ENCODE assay signal across 1 cellular context in genomic region chr1:195656780-195657179, GRCh38.
TF ChIP-seq lines count a peak whose summit lies in the region.

No MANE protein-coding gene starts in this region.

TF ChIP-seq in HCT116, 20 proteins besides CTCF, POLR2A, EP300 and RAD21 (continued from another document):
- TF ChIP-seq, protein P1, sequence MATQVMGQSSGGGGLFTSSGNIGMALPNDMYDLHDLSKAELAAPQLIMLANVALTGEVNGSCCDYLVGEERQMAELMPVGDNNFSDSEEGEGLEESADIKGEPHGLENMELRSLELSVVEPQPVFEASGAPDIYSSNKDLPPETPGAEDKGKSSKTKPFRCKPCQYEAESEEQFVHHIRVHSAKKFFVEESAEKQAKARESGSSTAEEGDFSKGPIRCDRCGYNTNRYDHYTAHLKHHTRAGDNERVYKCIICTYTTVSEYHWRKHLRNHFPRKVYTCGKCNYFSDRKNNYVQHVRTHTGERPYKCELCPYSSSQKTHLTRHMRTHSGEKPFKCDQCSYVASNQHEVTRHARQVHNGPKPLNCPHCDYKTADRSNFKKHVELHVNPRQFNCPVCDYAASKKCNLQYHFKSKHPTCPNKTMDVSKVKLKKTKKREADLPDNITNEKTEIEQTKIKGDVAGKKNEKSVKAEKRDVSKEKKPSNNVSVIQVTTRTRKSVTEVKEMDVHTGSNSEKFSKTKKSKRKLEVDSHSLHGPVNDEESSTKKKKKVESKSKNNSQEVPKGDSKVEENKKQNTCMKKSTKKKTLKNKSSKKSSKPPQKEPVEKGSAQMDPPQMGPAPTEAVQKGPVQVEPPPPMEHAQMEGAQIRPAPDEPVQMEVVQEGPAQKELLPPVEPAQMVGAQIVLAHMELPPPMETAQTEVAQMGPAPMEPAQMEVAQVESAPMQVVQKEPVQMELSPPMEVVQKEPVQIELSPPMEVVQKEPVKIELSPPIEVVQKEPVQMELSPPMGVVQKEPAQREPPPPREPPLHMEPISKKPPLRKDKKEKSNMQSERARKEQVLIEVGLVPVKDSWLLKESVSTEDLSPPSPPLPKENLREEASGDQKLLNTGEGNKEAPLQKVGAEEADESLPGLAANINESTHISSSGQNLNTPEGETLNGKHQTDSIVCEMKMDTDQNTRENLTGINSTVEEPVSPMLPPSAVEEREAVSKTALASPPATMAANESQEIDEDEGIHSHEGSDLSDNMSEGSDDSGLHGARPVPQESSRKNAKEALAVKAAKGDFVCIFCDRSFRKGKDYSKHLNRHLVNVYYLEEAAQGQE (IDR thresholded peaks at IDR 0.05; ENCODE audit: low read depth), result no peak
- no peak for TF ChIP-seq EGR1 (IDR thresholded peaks at IDR 0.05; ENCODE audit: low read depth)
